In the genomic region with DNA sequence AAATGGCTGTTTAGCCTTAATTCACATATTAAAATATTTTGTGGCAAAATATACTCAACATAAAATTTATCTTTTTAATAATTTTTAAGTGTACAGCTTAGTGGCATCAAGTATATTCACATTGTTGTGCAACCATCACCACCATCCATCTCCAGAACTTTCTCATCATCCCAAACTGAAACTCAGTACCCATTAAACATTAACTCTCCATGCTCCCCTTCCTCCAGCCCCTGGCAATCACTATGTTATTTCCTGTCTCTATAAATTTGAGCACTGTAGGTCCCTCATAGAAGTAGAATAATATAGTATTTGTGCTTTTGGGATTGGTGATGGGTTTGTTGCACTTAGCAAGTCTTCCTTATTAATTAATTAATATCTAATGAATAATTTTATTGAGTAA, we compare ENCODE assay signal across 29 cellular contexts. TPM values are rescaled to one million over a fixed set of nuclear protein-coding genes. Genes with fewer than 3 reads are reported as not detected.
"Had no signal": no experiment of that assay in that cellular context is flagged by ENCODE, and none has a peak within 500 bp of the region (broad histone marks: within the 10 kb centered on the region; RNA-seq: fewer than 3 reads in every experiment).

No MANE protein-coding gene starts in this region.

- H3K4me3 ChIP-seq: adrenal gland, ascending aorta, breast epithelium, colonic mucosa, dorsolateral prefrontal cortex, gastrocnemius medialis, lower lobe of right lung, pancreas, psoas muscle, skin epidermis, tibial artery had no signal

- H3K27me3 ChIP-seq: adrenal gland, ascending aorta, breast epithelium, colonic mucosa, dorsolateral prefrontal cortex, gastrocnemius medialis, pancreas, tibial artery had no signal

- H3K36me3 ChIP-seq: adrenal gland, ascending aorta, breast epithelium, colonic mucosa, gastrocnemius medialis, lower lobe of right lung, neutrophil, pancreas, tibial artery had no signal

- H3K4me3 Mint-ChIP-seq: activated naive CD8-positive, alpha-beta T cell; activated T-cell treated with anti-CD3 and anti-CD28 coated beads, Interleukin-2, amount 50 U/mL, for 24 hours; activated T-helper 17 cell treated with anti-CD3 and anti-CD28 coated beads, Interleukin-2, amount 50 U/mL, for 72 hours; central memory CD8-positive, alpha-beta T cell; effector memory CD8-positive, alpha-beta T cell; natural killer cell treated with Interleukin-12 subunit alpha and Interleukin-12 subunit beta and Interleukin-15 and Interleukin-18, amount 100 ng/mL, for 72 hours; stimulated activated effector memory CD8-positive, alpha-beta T cell treated with anti-CD3 and anti-CD28 coated beads, Interleukin-12 subunit alpha, Interleukin-12 subunit beta, amount 100 ng/mL, for 72 hours; stimulated activated naive CD8-positive, alpha-beta T cell treated with anti-CD3 and anti-CD28 coated beads, Interleukin-15, amount 100 ng/mL, for 72 hours had no signal

- DNase-seq: activated CD8-positive, alpha-beta memory T cell treated with anti-CD3 and anti-CD28 coated beads for 24 hours; activated CD8-positive, alpha-beta memory T cell treated with anti-CD3 and anti-CD28 coated beads, Interleukin-2, amount 50 U/mL, for 4 hours; activated naive CD4-positive, alpha-beta T cell; activated T-cell treated with anti-CD3 and anti-CD28 coated beads, Interleukin-2, amount 50 U/mL, for 24 hours; adrenal gland; colonic mucosa; dorsolateral prefrontal cortex; effector memory CD8-positive, alpha-beta T cell; gastrocnemius medialis; head of caudate nucleus; lower lobe of right lung; pancreas; psoas muscle; right cardiac atrium; stimulated activated CD4-positive, alpha-beta T cell treated with anti-CD3 and anti-CD28 coated beads, Interleukin-2, amount 100 ng/mL, for 24 hours; stimulated activated naive CD8-positive, alpha-beta T cell treated with anti-CD3 and anti-CD28 coated beads, Interleukin-15, amount 100 ng/mL, for 72 hours; T-helper 9 cell; tibial artery had no signal

- H3K36me3 Mint-ChIP-seq: natural killer cell treated with Interleukin-12 subunit alpha and Interleukin-12 subunit beta and Interleukin-15 and Interleukin-18, amount 100 ng/mL, for 72 hours; stimulated activated effector memory CD8-positive, alpha-beta T cell treated with anti-CD3 and anti-CD28 coated beads, Interleukin-12 subunit alpha, Interleukin-12 subunit beta, amount 100 ng/mL, for 72 hours had no signal

- H3K27me3 Mint-ChIP-seq: activated naive CD8-positive, alpha-beta T cell; activated T-cell treated with anti-CD3 and anti-CD28 coated beads, Interleukin-2, amount 50 U/mL, for 24 hours; activated T-helper 17 cell treated with anti-CD3 and anti-CD28 coated beads, Interleukin-2, amount 50 U/mL, for 72 hours; central memory CD8-positive, alpha-beta T cell; effector memory CD8-positive, alpha-beta T cell; stimulated activated naive CD8-positive, alpha-beta T cell treated with anti-CD3 and anti-CD28 coated beads, Interleukin-15, amount 100 ng/mL, for 72 hours had no signal

- H3K27ac ChIP-seq: adrenal gland, ascending aorta, colonic mucosa, dorsolateral prefrontal cortex, gastrocnemius medialis, neutrophil, pancreas, psoas muscle, tibial artery had no signal

- H3K4me1 Mint-ChIP-seq: activated T-helper 17 cell treated with anti-CD3 and anti-CD28 coated beads, Interleukin-2, amount 50 U/mL, for 72 hours; central memory CD8-positive, alpha-beta T cell; stimulated activated effector memory CD8-positive, alpha-beta T cell treated with anti-CD3 and anti-CD28 coated beads, Interleukin-12 subunit alpha, Interleukin-12 subunit beta, amount 100 ng/mL, for 72 hours; stimulated activated naive CD8-positive, alpha-beta T cell treated with anti-CD3 and anti-CD28 coated beads, Interleukin-15, amount 100 ng/mL, for 72 hours had no signal

- H3K9me3 Mint-ChIP-seq: activated T-cell treated with anti-CD3 and anti-CD28 coated beads, Interleukin-2, amount 50 U/mL, for 24 hours; activated T-helper 17 cell treated with anti-CD3 and anti-CD28 coated beads, Interleukin-2, amount 50 U/mL, for 72 hours; central memory CD8-positive, alpha-beta T cell; effector memory CD8-positive, alpha-beta T cell; stimulated activated effector memory CD8-positive, alpha-beta T cell treated with anti-CD3 and anti-CD28 coated beads, Interleukin-12 subunit alpha, Interleukin-12 subunit beta, amount 100 ng/mL, for 72 hours; stimulated activated naive CD8-positive, alpha-beta T cell treated with anti-CD3 and anti-CD28 coated beads, Interleukin-15, amount 100 ng/mL, for 72 hours had no signal

- H3K9me3 ChIP-seq: adrenal gland, ascending aorta, breast epithelium, colonic mucosa, gastrocnemius medialis, lower lobe of right lung, neutrophil, pancreas, psoas muscle, tibial artery had no signal

- H3K27ac Mint-ChIP-seq: activated naive CD8-positive, alpha-beta T cell; activated T-cell treated with anti-CD3 and anti-CD28 coated beads, Interleukin-2, amount 50 U/mL, for 24 hours; activated T-helper 17 cell treated with anti-CD3 and anti-CD28 coated beads, Interleukin-2, amount 50 U/mL, for 72 hours; effector memory CD8-positive, alpha-beta T cell; natural killer cell treated with Interleukin-12 subunit alpha and Interleukin-12 subunit beta and Interleukin-15 and Interleukin-18, amount 100 ng/mL, for 72 hours; stimulated activated effector memory CD8-positive, alpha-beta T cell treated with anti-CD3 and anti-CD28 coated beads, Interleukin-12 subunit alpha, Interleukin-12 subunit beta, amount 100 ng/mL, for 72 hours; stimulated activated naive CD8-positive, alpha-beta T cell treated with anti-CD3 and anti-CD28 coated beads, Interleukin-15, amount 100 ng/mL, for 72 hours had no signal

- ATAC-seq: activated T-helper 17 cell treated with anti-CD3 and anti-CD28 coated beads, Interleukin-2, amount 50 U/mL, for 72 hours; effector memory CD8-positive, alpha-beta T cell; esophagus mucosa; gastrocnemius medialis; lower lobe of right lung; natural killer cell treated with Interleukin-12 subunit alpha and Interleukin-12 subunit beta and Interleukin-15 and Interleukin-18, amount 100 ng/mL, for 72 hours; pancreas; psoas muscle; right cardiac atrium; stimulated activated effector memory CD8-positive, alpha-beta T cell treated with anti-CD3 and anti-CD28 coated beads, Interleukin-12 subunit alpha, Interleukin-12 subunit beta, amount 100 ng/mL, for 72 hours; stimulated activated naive CD8-positive, alpha-beta T cell treated with anti-CD3 and anti-CD28 coated beads, Interleukin-15, amount 100 ng/mL, for 72 hours had no signal

RNA-seq across cellular contexts. Expression of gene CCN1, which starts 29.4 kb away (rescaled TPM):
- total RNA-seq: activated T-helper 17 cell treated with anti-CD3 and anti-CD28 coated beads, Interleukin-2, amount 50 U/mL, for 72 hours; natural killer cell treated with Interleukin-12 subunit alpha and Interleukin-12 subunit beta and Interleukin-15 and Interleukin-18, amount 100 ng/mL, for 72 hours; T-helper 1 cell treated with Interleukin-12 subunit alpha and Interleukin-12 subunit beta and Interleukin-4 antibody, amounts not matched to agents 30 ng/mL and 1 ng/mL, for 36 hours had no signal
